Comparison of ENCODE assay signal across 8 cellular contexts in genomic region chr21:42513151-42513984, GRCh38. TPM values are rescaled to one million over a fixed set of nuclear protein-coding genes. Genes with fewer than 3 reads are reported as not detected.
A peak's percentile ranks its signal among the peaks of the same experiment; 100 is the strongest.
DNase-seq lines count a peak whose midpoint lies in the region; ATAC-seq, FAIRE-seq and TF ChIP-seq lines count a peak whose summit lies in the region.

TSS of gene SLC37A1 (plus strand) at chr21:42513852. CDS start at chr21:42518455, 4,603 bp downstream.

- in situ Hi-C loops in HepG2 (cut with HindIII; ENCODE audit: extremely low pct_ligation_motif_present, low pct_unique_long_range_greater_than_20kb), result no loop called here
- in situ Hi-C loops in G401 (cut with HindIII; ENCODE audit: low sequenced_read_pairs), result no loop called here

- no peaks in the 10 kb centered on the region for H3K27me3 Mint-ChIP-seq in T-cell

- peaks cover 18% of the 10 kb centered on the region for H3K36me3 Mint-ChIP-seq in T-cell

- no peak within 1 kb of the TSS for H3K9ac ChIP-seq in HepG2 (ENCODE audit: insufficient read depth, low read depth, low read length)

- peak within 1 kb of the TSS; percentile 50 to 69 (median 54); a peak in 5 of 6 replicates for H3K4me3 ChIP-seq in HepG2 (replicated peaks in 1 of 3; ENCODE audit: insufficient read depth in 1 of 3, low read depth in 2 of 3, low read length in 3 of 3)

- CTCF ChIA-PET in T-cell (lab: Charles Lee) (interaction anchor here in 1 of 2 donors (0.6 kb wide), 2 partner anchors 46 to 87 kb away, joined by 3 to 4 read pairs; no protein-coding TSS in a partner anchor), HepG2 (lab: Yijun Ruan, JAX; ENCODE audit: low intra/inter-chr PET ratio, low total read pairs) (no interaction called here)

- H3K4me2 ChIP-seq in HepG2 (ENCODE audit: low read depth, low read length), result peak within 1 kb of the TSS; percentile 73

- H3K9me3 ChIP-seq in HepG2 (ENCODE audit: low read length), result no peaks in the 10 kb centered on the region

- no peak for TF ChIP-seq CTCF in HepG2 (CRISPR knock-in tag; IDR thresholded peaks at IDR 0.05)

- H3K36me3 ChIP-seq in HepG2 (replicated peaks in 1 of 2; ENCODE audit: control insufficient read depth in 1 of 2, insufficient read depth in 2 of 2, low read length in 2 of 2), result no peaks in the 10 kb centered on the region

- no peak for TF ChIP-seq POLR2A in HepG2 (IDR thresholded peaks at IDR 0.05; ENCODE audit: insufficient read depth in 1 of 2, low read depth in 2 of 2, low read length in 2 of 2)

- H3K9me3 Mint-ChIP-seq in T-cell, result no peaks in the 10 kb centered on the region

- intact Hi-C loops in HepG2 (cut with micrococcal nuclease; ENCODE audit: unreplicated experiment), result no loop called here

- WGBS in HepG2 (ENCODE audit: low lambda C conversion rate), result 70% methylated on average over 14 of the region's 88 CpGs

- peaks cover 10% of the 10 kb centered on the region; the same call in 1 of the 2 replicates for H3K4me1 ChIP-seq in HepG2 (ENCODE audit: insufficient read depth, low read length)

- TF ChIP-seq RAD21 in HepG2 (CRISPR knock-in tag; IDR thresholded peaks at IDR 0.05), result no peak

- DNase-seq in NCI-H146 (lab: John Stamatoyannopoulos, UW) (peak; percentile 40), NCI-H146 treated with DMSO at 0.1 percent for 48 hours (lab: John Stamatoyannopoulos, UW; ENCODE audit: unreplicated experiment) (no peak), T-cell (peak in 18 of 34 experiments; percentile 17 to 48 (median 32)), cerebellum (ENCODE audit: low spot score) (peak; percentile 30), HepG2 (ENCODE audit: low spot score) (no peak), G401 (ENCODE audit: low spot score) (no peak)
- peak in 4 of 6 experiments; percentile 18 to 58 (median 42) for DNase-seq in stimulated activated naive CD4-positive, alpha-beta T cell (lab: John Stamatoyannopoulos, UW)

- FAIRE-seq in HepG2 (lab: Jason Lieb, UNC), result no peak

- H3K27ac Mint-ChIP-seq in T-cell, result peak within 1 kb of the TSS; percentile 76 to 87

- peak within 1 kb of the TSS; percentile 86 to 91 (median 87) for H3K4me3 Mint-ChIP-seq in T-cell

- peak; percentile 57 for ATAC-seq in HG02642 (IDR thresholded peaks at IDR 0.05; ENCODE audit: poor library complexity, unreplicated experiment)
- ATAC-seq in T-cell (replicated peaks in 1 of 4), result peak; percentile 76 to 86 (median 81)
- peak; percentile 49 for ATAC-seq in HepG2

- H3K4me1 Mint-ChIP-seq in T-cell, result peaks cover 30 to 43% (median 40%) of the 10 kb centered on the region in 3 donors

- H4K20me1 ChIP-seq in HepG2 (ENCODE audit: insufficient read depth, low read length), result no peaks in the 10 kb centered on the region

- POLR2A ChIA-PET in T-cell (lab: Charles Lee) (interaction anchor here in 1 of 2 donors (0.7 to 1.0 kb wide), 2 partner anchors 14 to 585 kb away, joined by 7 to 8 read pairs; no protein-coding TSS in a partner anchor), HepG2 (lab: Yijun Ruan, JAX) (no interaction called here)

- H3K79me2 ChIP-seq in HepG2 (ENCODE audit: insufficient read depth, low read length), result no peaks in the 10 kb centered on the region

- BruUV-seq in HepG2 (replicated peaks; lab: Mats Ljungman, UMichigan), result no TSS peak

- H2AFZ ChIP-seq in HepG2 (ENCODE audit: low read length), result no peak within 1 kb of the TSS

- peaks cover 8 to 45% of the 10 kb centered on the region in 2 experiments for H3K27me3 ChIP-seq in HepG2 (ENCODE audit: control insufficient read depth in 1 of 2, insufficient read depth in 2 of 2, low read length in 2 of 2)

- TF ChIP-seq EP300 in HepG2 (IDR thresholded peaks at IDR 0.05; ENCODE audit: low read depth in 2 of 2, low read length in 2 of 2), result no peak
- TF ChIP-seq EP300 in HepG2 (CRISPR knock-in tag; IDR thresholded peaks at IDR 0.05; ENCODE audit: borderline replicate concordance), result no peak

- H3K27ac ChIP-seq in HepG2 (ENCODE audit: extremely low read length, insufficient read depth, low read length), result no peak within 1 kb of the TSS

TF ChIP-seq in HepG2, 621 proteins besides CTCF, POLR2A, EP300 and RAD21 (continues in another document):
- TF ChIP-seq GABPA (IDR thresholded peaks at IDR 0.05; ENCODE audit: low read depth, low read length), result peak; percentile 32
- TF ChIP-seq GABPA (CRISPR knock-in tag; IDR thresholded peaks at IDR 0.05; ENCODE audit: low read depth), result no peak
- TF ChIP-seq PATZ1 (CRISPR knock-in tag; IDR thresholded peaks at IDR 0.05), result 0 out of 2 replicates have a peak, but pooled peaks have one; percentile 18
- TF ChIP-seq CBX1 (IDR thresholded peaks at IDR 0.05; ENCODE audit: low read depth), result no peak
- peak; percentile 25; the same call in 1 of the 2 replicates for TF ChIP-seq ZFY (CRISPR knock-in tag; IDR thresholded peaks at IDR 0.05)
- TF ChIP-seq PPARG (CRISPR knock-in tag; conservative IDR thresholded peaks at IDR 0.05), result no peak
- TF ChIP-seq ZNF687 (CRISPR knock-in tag; IDR thresholded peaks at IDR 0.05), result peak; percentile 15; the same call in 1 of the 2 replicates

RNA-seq across cellular contexts. Expression of gene SLC37A1, which starts in this region (rescaled TPM):
- total RNA-seq in T-cell (10 to 100 TPM; 18.7 to 26.3 (median 22.6) TPM), cerebellum (24.4 TPM), HepG2 (2016; rRNA removed; fragmentation: Illumina TruSeq; extraction: Trizol) (0.17 and 0.40 TPM in 2 replicates)
- 0.18 TPM in 1 of 2 replicates, not detected in the other for total RNA-seq in HepG2 (2016; cell fraction: cytosol; rRNA removed; fragmentation: Illumina TruSeq; extraction: Trizol; ENCODE audit: low read depth)
- total RNA-seq in HepG2 (2016; cell fraction: insoluble cytoplasmic fraction; rRNA removed; fragmentation: Illumina TruSeq; extraction: Trizol), result 0.10 and 0.28 TPM in 2 replicates
- 0.31 and 0.48 TPM in 2 replicates for total RNA-seq in HepG2 (2016; cell fraction: membrane; rRNA removed; fragmentation: Illumina TruSeq; extraction: Trizol)
- 0.31 and 0.34 TPM in 2 replicates for total RNA-seq in HepG2 (2016; cell fraction: nucleus; rRNA removed; fragmentation: Illumina TruSeq; extraction: Trizol)
- 0.14 and 0.22 TPM in 2 replicates for polyA plus RNA-seq in HepG2 (2011; rRNA removed)
- polyA plus RNA-seq in HepG2 (2011; cell fraction: cytosol; rRNA removed), result 0.12 and 0.14 TPM in 2 replicates
- 0.19 and 0.29 TPM in 2 replicates for polyA plus RNA-seq in HepG2 (2011; cell fraction: nucleus; rRNA removed)
- 0.13 and 0.28 TPM in 2 replicates for polyA plus RNA-seq in HepG2 (2012)
- polyA plus RNA-seq in HepG2 (2016; cell fraction: cytosol; fragmentation: Illumina TruSeq; extraction: Trizol; ENCODE audit: low read depth), result 0.18 and 0.58 TPM in 2 replicates
- polyA plus RNA-seq in HepG2 (2016; cell fraction: insoluble cytoplasmic fraction; fragmentation: Illumina TruSeq; extraction: Trizol; ENCODE audit: low read depth), result 0.12 and 0.25 TPM in 2 replicates
- polyA plus RNA-seq in HepG2 (2016; cell fraction: membrane; fragmentation: Illumina TruSeq; extraction: Trizol; ENCODE audit: low read depth), result 0.35 and 0.40 TPM in 2 replicates
- polyA plus RNA-seq in HepG2 (2016; cell fraction: nucleus; fragmentation: Illumina TruSeq; extraction: Trizol; ENCODE audit: insufficient read depth, low read depth), result 0.37 and 0.70 TPM in 2 replicates
- 0.80 and 7.9 TPM in 2 replicates for polyA minus RNA-seq in HepG2 (2011; rRNA and poly(A)+ RNA removed; ENCODE audit: low replicate concordance)
- 0.49 TPM in 1 of 2 replicates, not detected in the other for polyA minus RNA-seq in HepG2 (2011; cell fraction: cytosol; rRNA and poly(A)+ RNA removed)
- 0.12 and 0.39 TPM in 2 replicates for polyA minus RNA-seq in HepG2 (2011; cell fraction: nucleus; rRNA and poly(A)+ RNA removed)
- total RNA-seq in G401 (2014; rRNA removed; shearing (Covaris generic)), result 0.37 and 0.86 TPM in 2 replicates

Comparison
In these comparisons a context has a peak if more than half of its experiments do, and no peak if none do; other contexts are left out.
1. RNA of gene SLC37A1 (total RNA-seq): 24.4 TPM in cerebellum (single experiment) and 18.7 to 26.3 TPM in T-cell; 0.10 to 0.48 TPM in HepG2 and 0.37 to 0.86 TPM in G401; every median in the first group is over 10 times any median in the second.
2. DNase-seq: peak in NCI-H146 (single experiment), T-cell (18 of 34), cerebellum (single experiment) and stimulated activated naive CD4-positive, alpha-beta T cell (4 of 6); none in NCI-H146 treated with DMSO at 0.1 percent for 48 hours (single experiment), HepG2 (single experiment) and G401 (single experiment).
3. Peak in every context shown above with its lines, with median percentiles within 50 percentile points of each other: ATAC-seq.